Comparison of ENCODE assay signal across 24 cellular contexts in the genomic region with DNA sequence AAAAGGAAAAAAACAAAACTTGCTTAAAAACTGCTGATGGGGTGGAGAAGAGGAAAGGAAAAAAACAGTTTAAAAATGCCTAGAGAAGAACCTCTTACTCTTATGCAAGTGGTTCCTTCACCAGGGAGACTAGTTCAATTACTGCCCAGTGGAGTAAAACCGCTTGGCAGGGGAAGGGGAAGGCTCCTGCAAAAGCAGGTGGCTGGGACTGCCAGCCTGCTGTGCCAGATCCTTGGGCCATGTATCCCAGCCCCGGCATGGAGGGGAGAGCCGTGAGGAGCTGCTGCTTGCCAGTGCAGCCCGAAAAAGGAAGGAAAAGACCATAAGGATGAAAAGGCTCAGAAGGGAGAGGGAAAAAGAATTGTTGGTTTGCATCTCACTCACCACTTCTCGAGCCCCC.
"Had no signal": no experiment of that assay in that cellular context is flagged by ENCODE, and none has a peak within 500 bp of the region (broad histone marks: within the 10 kb centered on the region; RNA-seq: fewer than 3 reads in every experiment).

No MANE protein-coding gene starts in this region.

- H3K4me3 ChIP-seq: esophagus squamous epithelium, pancreas, prostate gland had no signal

- H3K9me3 Mint-ChIP-seq: activated T-helper 17 cell treated with anti-CD3 and anti-CD28 coated beads, Interleukin-2, amount 50 U/mL, for 72 hours had no signal

- H3K27ac Mint-ChIP-seq: activated CD4-positive, alpha-beta memory T cell treated with anti-CD3 and anti-CD28 coated beads for 36 hours; activated CD4-positive, alpha-beta T cell treated with anti-CD3 and anti-CD28 coated beads, Interleukin-2, amount 10 ng/mL, durations not matched to agents 24 days and 14 days; activated T-cell treated with anti-CD3 and anti-CD28 coated beads, Interleukin-2, amount 50 U/mL, for 24 hours; activated T-helper 17 cell treated with anti-CD3 and anti-CD28 coated beads, Interleukin-2, amount 50 U/mL, for 72 hours; T-helper 17 cell had no signal

- H3K4me1 Mint-ChIP-seq: activated CD4-positive, alpha-beta T cell treated with anti-CD3 and anti-CD28 coated beads, Interleukin-2, amount 10 ng/mL, durations not matched to agents 24 days and 14 days; activated T-helper 17 cell treated with anti-CD3 and anti-CD28 coated beads, Interleukin-2, amount 50 U/mL, for 72 hours; T-helper 17 cell had no signal

- H3K27me3 Mint-ChIP-seq: activated CD4-positive, alpha-beta memory T cell treated with anti-CD3 and anti-CD28 coated beads for 36 hours; activated CD4-positive, alpha-beta T cell treated with anti-CD3 and anti-CD28 coated beads, Interleukin-2, amount 10 ng/mL, durations not matched to agents 24 days and 14 days; activated T-cell treated with anti-CD3 and anti-CD28 coated beads, Interleukin-2, amount 50 U/mL, for 24 hours; activated T-helper 17 cell treated with anti-CD3 and anti-CD28 coated beads, Interleukin-2, amount 50 U/mL, for 72 hours; T-helper 17 cell had no signal

- H3K4me3 Mint-ChIP-seq: activated CD4-positive, alpha-beta memory T cell treated with anti-CD3 and anti-CD28 coated beads for 36 hours; activated CD4-positive, alpha-beta T cell treated with anti-CD3 and anti-CD28 coated beads, Interleukin-2, amount 10 ng/mL, durations not matched to agents 24 days and 14 days; activated T-cell treated with anti-CD3 and anti-CD28 coated beads, Interleukin-2, amount 50 U/mL, for 24 hours; activated T-helper 17 cell treated with anti-CD3 and anti-CD28 coated beads, Interleukin-2, amount 50 U/mL, for 72 hours; nephron; T-helper 17 cell had no signal

- DNase-seq: activated CD4-positive, alpha-beta memory T cell treated with anti-CD3 and anti-CD28 coated beads for 36 hours; activated CD4-positive, alpha-beta T cell treated with anti-CD3 and anti-CD28 coated beads, Interleukin-2, amount 10 ng/mL, durations not matched to agents 24 days and 14 days; activated CD4-positive, CD25-positive, alpha-beta regulatory T cell treated with anti-CD3 and anti-CD28 coated beads, Interleukin-2, amount 50 U/mL, for 72 hours; activated CD8-positive, alpha-beta memory T cell treated with anti-CD3 and anti-CD28 coated beads, Interleukin-2, amount 50 U/mL, for 48 hours; activated gamma-delta T cell treated with Interleukin-2 at 50 U/mL for 16 hours; activated naive CD4-positive, alpha-beta T cell treated with anti-CD3 and anti-CD28 coated beads, Interleukin-2, amount 50 U/mL, for 16 hours; activated T-cell treated with anti-CD3 and anti-CD28 coated beads, Interleukin-2, amount 50 U/mL, for 24 hours; amniotic stem cell; central memory CD4-positive, alpha-beta T cell; dermis blood vessel endothelial cell; effector CD4-positive, alpha-beta T cell; esophagus squamous epithelium; left cardiac atrium; nucleus accumbens; stimulated activated CD4-positive, alpha-beta T cell treated with anti-CD3 and anti-CD28 coated beads, Interleukin-2, amount 100 ng/mL, for 48 hours; stimulated activated naive CD4-positive, alpha-beta T cell treated with Interleukin-2 at 50 U/mL for 16 hours; T-helper 17 cell; T1000; testis; trophoblast cell had no signal

- H3K36me3 Mint-ChIP-seq: activated CD4-positive, alpha-beta memory T cell treated with anti-CD3 and anti-CD28 coated beads for 36 hours had no signal
